ENCODE assay signal across 11 cellular contexts in the genomic region with DNA sequence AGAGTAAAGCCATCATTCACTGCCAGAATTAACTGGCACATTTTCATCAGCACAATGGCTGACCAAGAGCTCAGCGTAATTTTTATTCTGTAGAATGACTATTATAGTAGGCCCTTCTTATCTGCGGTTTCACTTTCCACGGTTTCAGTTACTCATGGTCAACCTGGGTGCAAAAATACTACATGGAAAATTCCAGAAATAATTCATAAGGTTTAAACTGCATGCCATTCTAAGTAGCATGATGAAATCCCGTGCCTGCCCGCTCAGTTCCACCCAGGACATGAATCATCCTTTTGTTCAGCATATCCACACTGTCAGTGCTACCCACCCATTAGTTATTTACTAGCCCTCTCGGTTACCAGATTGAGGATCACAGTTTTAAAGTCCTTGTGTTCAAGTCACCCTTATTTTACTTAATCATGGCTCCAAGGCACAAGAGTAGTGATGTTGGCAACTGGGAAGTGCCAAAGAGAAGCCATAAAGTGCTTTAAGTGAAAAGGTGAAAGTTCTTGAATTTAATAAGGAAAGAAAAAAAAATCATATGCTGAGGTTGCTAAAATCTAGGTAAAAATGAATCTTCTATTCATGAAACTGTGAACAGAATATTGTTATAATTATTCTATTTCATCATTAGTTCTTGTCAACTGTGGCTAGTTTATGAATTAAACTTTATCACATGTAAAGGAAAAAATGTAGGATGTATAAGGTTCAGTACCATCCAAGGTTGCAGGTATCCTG.
A peak's percentile ranks its signal among the peaks of the same experiment; 100 is the strongest.
DNase-seq lines count a peak whose midpoint lies in the region; ATAC-seq and TF ChIP-seq lines count a peak whose summit lies in the region.
"Had no signal": no experiment of that assay in that cellular context is flagged by ENCODE, and none has a peak within 500 bp of the region (broad histone marks: within the 10 kb centered on the region; RNA-seq: fewer than 3 reads in every experiment).

No MANE protein-coding gene starts in this region.

- H3K4me2 ChIP-seq in skeletal muscle satellite cell (ENCODE audit: low read length) = peak overlapping the region; percentile 65

- intact Hi-C loops in cardiac septum (cut with DNase I) = no loop called here

- no peak overlapping the region for H3K4me3 Mint-ChIP-seq in effector memory CD8-positive, alpha-beta T cell
- H3K4me3 Mint-ChIP-seq: activated T-cell treated with anti-CD3 and anti-CD28 coated beads, Interleukin-2, amount 50 U/mL, for 24 hours; T-helper 17 cell had no signal

- H3K4me1 ChIP-seq in skeletal muscle satellite cell (ENCODE audit: control insufficient read depth, insufficient read depth, low read length) = peaks cover 12% of the 10 kb centered on the region

- no peaks in the 10 kb centered on the region for H3K36me3 ChIP-seq in skeletal muscle satellite cell (ENCODE audit: insufficient read depth, low read length)

- no peaks in the 10 kb centered on the region for H3K36me3 Mint-ChIP-seq in effector memory CD8-positive, alpha-beta T cell (ENCODE audit: insufficient read depth)

- no peaks in the 10 kb centered on the region for H3K9me3 Mint-ChIP-seq in effector memory CD8-positive, alpha-beta T cell
- H3K9me3 Mint-ChIP-seq: activated T-cell treated with anti-CD3 and anti-CD28 coated beads, Interleukin-2, amount 50 U/mL, for 24 hours had no signal

- no peak for TF ChIP-seq CTCF in HFF-Myc (IDR thresholded peaks at IDR 0.05; ENCODE audit: low read depth, low read length, missing control alignments)

- H3K4me3 ChIP-seq in HFF-Myc (replicated peaks; ENCODE audit: low read depth, low read length) (no peak overlapping the region), skeletal muscle satellite cell (ENCODE audit: low read length) (peak overlapping the region; percentile 34)

- no peaks in the 10 kb centered on the region for H3K9me3 ChIP-seq in skeletal muscle satellite cell (replicated peaks; ENCODE audit: low read length)

- H3K9ac ChIP-seq in skeletal muscle satellite cell (ENCODE audit: low read depth, low read length) = peak overlapping the region; percentile 35

- DNase-seq in HFF-Myc (ENCODE audit: extremely low read depth, low read depth) (peak; percentile 5), SW480 (ENCODE audit: low spot score) (peak; percentile 94), fibroblast of the conjunctiva (ENCODE audit: low read depth) (peak; percentile 85), cardiac septum (ENCODE audit: low spot score) (no peak)
- no peak for DNase-seq in effector memory CD8-positive, alpha-beta T cell
- DNase-seq: activated T-cell treated with anti-CD3 and anti-CD28 coated beads, Interleukin-2, amount 50 U/mL, for 24 hours; NCI-H1930; T-helper 17 cell had no signal

- no peak for ATAC-seq in effector memory CD8-positive, alpha-beta T cell (replicated peaks)
- no peak for ATAC-seq in HG02610 (IDR thresholded peaks at IDR 0.05; ENCODE audit: unreplicated experiment)
- ATAC-seq in GM19351 (IDR thresholded peaks at IDR 0.05; ENCODE audit: unreplicated experiment) = no peak
- ATAC-seq: T-helper 17 cell had no signal

- no peak overlapping the region for H3K27ac Mint-ChIP-seq in effector memory CD8-positive, alpha-beta T cell
- H3K27ac Mint-ChIP-seq: activated T-cell treated with anti-CD3 and anti-CD28 coated beads, Interleukin-2, amount 50 U/mL, for 24 hours; T-helper 17 cell had no signal

- no peaks in the 10 kb centered on the region for H3K27me3 ChIP-seq in skeletal muscle satellite cell (ENCODE audit: control insufficient read depth, insufficient read depth, low read length)

- H3K4me1 Mint-ChIP-seq in effector memory CD8-positive, alpha-beta T cell (ENCODE audit: low read depth in 2 of 2) = no peaks in the 10 kb centered on the region
- H3K4me1 Mint-ChIP-seq: T-helper 17 cell had no signal

- H3K27me3 Mint-ChIP-seq in effector memory CD8-positive, alpha-beta T cell = no peaks in the 10 kb centered on the region
- H3K27me3 Mint-ChIP-seq: activated T-cell treated with anti-CD3 and anti-CD28 coated beads, Interleukin-2, amount 50 U/mL, for 24 hours had no signal

Comparison
In these comparisons a context has a peak if more than half of its experiments do, and no peak if none do; other contexts are left out.
1. DNase-seq: peak in HFF-Myc (single experiment), SW480 (single experiment) and fibroblast of the conjunctiva (single experiment); none in effector memory CD8-positive, alpha-beta T cell (0 of 3) and cardiac septum (single experiment).